ENCODE assay signal across 13 cellular contexts in genomic region chr17:45705123-45706009, GRCh38.
DNase-seq lines count a peak whose midpoint lies in the region; ATAC-seq, FAIRE-seq and TF ChIP-seq lines count a peak whose summit lies in the region.
"Had no signal": no experiment of that assay in that cellular context is flagged by ENCODE, and none has a peak within 500 bp of the region (broad histone marks: within the 10 kb centered on the region; RNA-seq: fewer than 3 reads in every experiment).

No MANE protein-coding gene starts in this region.

- no peaks in the 10 kb centered on the region for H3K36me3 Mint-ChIP-seq in stimulated activated memory B cell treated with anti-CD40 and anti-IgM and Interleukin-4, amounts not matched to agents 10 μg/mL and 1 μg/mL and 100 μg/mL, for 72 hours
- H3K36me3 Mint-ChIP-seq: natural killer cell treated with Interleukin-12 subunit alpha and Interleukin-12 subunit beta and Interleukin-15 and Interleukin-18, amount 100 ng/mL, for 72 hours had no signal

- ATAC-seq in stimulated activated memory B cell treated with anti-CD40 and anti-IgM and Interleukin-4, amounts not matched to agents 10 μg/mL and 1 μg/mL and 100 μg/mL, for 72 hours, result no peak
- ATAC-seq: natural killer cell treated with Interleukin-12 subunit alpha and Interleukin-12 subunit beta and Interleukin-15 and Interleukin-18, amount 100 ng/mL, for 72 hours had no signal

- H3K9me3 ChIP-seq in kidney (ENCODE audit: control insufficient read depth in 1 of 2, low read length in 2 of 2), result no peaks in the 10 kb centered on the region
- H3K9me3 ChIP-seq: colonic mucosa had no signal

- no peak for FAIRE-seq in kidney (lab: Jason Lieb, UNC)
- FAIRE-seq: H1 had no signal

- H3K36me3 ChIP-seq in kidney (ENCODE audit: control insufficient read depth in 1 of 2, insufficient read depth in 2 of 2, low read length in 2 of 2), result no peaks in the 10 kb centered on the region
- H3K36me3 ChIP-seq: colonic mucosa had no signal

- DNase-seq in A172 (ENCODE audit: low spot score) (peak; percentile 78), EH (ENCODE audit: low read depth) (peak; percentile 29), SW 1271 (lab: John Stamatoyannopoulos, UW) (peak; percentile 14 to 49), iris pigment epithelial cell (ENCODE audit: low read depth) (peak; percentile 17), NCI-H1092 (lab: John Stamatoyannopoulos, UW) (no peak), kidney (no peak), hippocampal formation (lab: John Stamatoyannopoulos, UW) (no peak)
- DNase-seq: activated CD8-positive, alpha-beta memory T cell treated with anti-CD3 and anti-CD28 coated beads, Interleukin-2, amount 50 U/mL, for 48 hours; colonic mucosa; NCI-H2081 had no signal

- H3K9me3 Mint-ChIP-seq in stimulated activated memory B cell treated with anti-CD40 and anti-IgM and Interleukin-4, amounts not matched to agents 10 μg/mL and 1 μg/mL and 100 μg/mL, for 72 hours, result peaks cover 3% of the 10 kb centered on the region
- H3K9me3 Mint-ChIP-seq: natural killer cell treated with Interleukin-12 subunit alpha and Interleukin-12 subunit beta and Interleukin-15 and Interleukin-18, amount 100 ng/mL, for 72 hours had no signal

- H3K9ac ChIP-seq in kidney (ENCODE audit: low read length in 2 of 2), result no peak overlapping the region

- intact Hi-C loops in kidney (cut with DNase I), result no loop called here

- no peaks in the 10 kb centered on the region for H3K4me1 Mint-ChIP-seq in stimulated activated memory B cell treated with anti-CD40 and anti-IgM and Interleukin-4, amounts not matched to agents 10 μg/mL and 1 μg/mL and 100 μg/mL, for 72 hours

- no peak overlapping the region for H3K4me3 ChIP-seq in kidney (ENCODE audit: low read length in 2 of 2)
- H3K4me3 ChIP-seq: colonic mucosa had no signal

- H3K27ac Mint-ChIP-seq in stimulated activated memory B cell treated with anti-CD40 and anti-IgM and Interleukin-4, amounts not matched to agents 10 μg/mL and 1 μg/mL and 100 μg/mL, for 72 hours, result no peak overlapping the region
- H3K27ac Mint-ChIP-seq: natural killer cell treated with Interleukin-12 subunit alpha and Interleukin-12 subunit beta and Interleukin-15 and Interleukin-18, amount 100 ng/mL, for 72 hours had no signal

- H3K27me3 Mint-ChIP-seq in stimulated activated memory B cell treated with anti-CD40 and anti-IgM and Interleukin-4, amounts not matched to agents 10 μg/mL and 1 μg/mL and 100 μg/mL, for 72 hours, result peaks cover 64% of the 10 kb centered on the region

- no peak overlapping the region for H3K4me3 Mint-ChIP-seq in stimulated activated memory B cell treated with anti-CD40 and anti-IgM and Interleukin-4, amounts not matched to agents 10 μg/mL and 1 μg/mL and 100 μg/mL, for 72 hours
- H3K4me3 Mint-ChIP-seq: natural killer cell treated with Interleukin-12 subunit alpha and Interleukin-12 subunit beta and Interleukin-15 and Interleukin-18, amount 100 ng/mL, for 72 hours had no signal

- H3K4me1 ChIP-seq in kidney (ENCODE audit: control insufficient read depth in 1 of 2, insufficient read depth in 1 of 2, low read depth in 1 of 2, low read length in 2 of 2), result no peaks in the 10 kb centered on the region
- H3K4me1 ChIP-seq: colonic mucosa had no signal

- H3K27ac ChIP-seq in kidney (ENCODE audit: low read depth in 2 of 2, low read length in 2 of 2), result no peak overlapping the region
- H3K27ac ChIP-seq: colonic mucosa had no signal

- TF ChIP-seq CTCF in kidney (IDR thresholded peaks at IDR 0.05; ENCODE audit: borderline replicate concordance, extremely low read depth, insufficient read depth), result no peak

Comparison
In these comparisons a context has a peak if more than half of its experiments do, and no peak if none do; other contexts are left out.
1. DNase-seq: peak in A172 (single experiment), EH (single experiment), SW 1271 (2 of 2) and iris pigment epithelial cell (single experiment); none in NCI-H1092 (single experiment), kidney (single experiment) and hippocampal formation (0 of 2).